ENCODE assay signal across 14 cellular contexts in genomic region chr11:45233804-45234170, GRCh38. TPM values are rescaled to one million over a fixed set of nuclear protein-coding genes. Genes with fewer than 3 reads are reported as not detected.
DNase-seq lines count a peak whose midpoint lies in the region; ATAC-seq and TF ChIP-seq lines count a peak whose summit lies in the region.
"Had no signal": no experiment of that assay in that cellular context is flagged by ENCODE, and none has a peak within 500 bp of the region (broad histone marks: within the 10 kb centered on the region; RNA-seq: fewer than 3 reads in every experiment).

No MANE protein-coding gene starts in this region.

- H3K4me3 ChIP-seq in endodermal cell (ENCODE audit: low read length): no peak overlapping the region
- no peak overlapping the region for H3K4me3 ChIP-seq in tibial artery
- H3K4me3 ChIP-seq: HAP-1, lower lobe of right lung, smooth muscle cell had no signal

- peak; percentile 46; the same call in 1 of the 2 replicates for TF ChIP-seq CTCF in LNCAP (IDR thresholded peaks at IDR 0.05)
- peak; percentile 8 for TF ChIP-seq CTCF in endodermal cell (conservative IDR thresholded peaks at IDR 0.05)
- TF ChIP-seq CTCF in tibial artery (IDR thresholded peaks at IDR 0.05): no peak
- no peak for TF ChIP-seq CTCF in progenitor cell of endocrine pancreas (IDR thresholded peaks at IDR 0.05; ENCODE audit: unreplicated experiment)

- H3K4me1 ChIP-seq in endodermal cell (ENCODE audit: control insufficient read depth, insufficient read depth, low read length) (no peaks in the 10 kb centered on the region), tibial artery (peaks cover 0 to 4% (median 0%) of the 10 kb centered on the region in 4 donors)
- H3K4me1 ChIP-seq: HAP-1, lower lobe of right lung had no signal

- H3K4me3 Mint-ChIP-seq in activated naive CD8-positive, alpha-beta T cell treated with anti-CD3 and anti-CD28 coated beads, Interleukin-2, amount 10 ng/mL, durations not matched to agents 7 days and 5 days: no peak overlapping the region
- no peak overlapping the region for H3K4me3 Mint-ChIP-seq in activated naive CD8-positive, alpha-beta T cell treated with anti-CD3 and anti-CD28 coated beads for 36 hours
- H3K4me3 Mint-ChIP-seq in endodermal cell (no peak overlapping the region), progenitor cell of endocrine pancreas (ENCODE audit: low read depth) (no peak overlapping the region)
- no peak overlapping the region for H3K4me3 Mint-ChIP-seq in activated CD4-positive, alpha-beta T cell treated with anti-CD3 and anti-CD28 coated beads for 36 hours
- H3K4me3 Mint-ChIP-seq: CD4-positive, alpha-beta T cell; effector memory CD8-positive, alpha-beta T cell had no signal

- POLR2A ChIA-PET in activated naive CD8-positive, alpha-beta T cell treated with anti-CD3 and anti-CD28 coated beads, Interleukin-2, amount 10 ng/mL, durations not matched to agents 7 days and 5 days (lab: Charles Lee): no interaction called here
- POLR2A ChIA-PET in activated CD4-positive, alpha-beta T cell treated with anti-CD3 and anti-CD28 coated beads for 36 hours (lab: Charles Lee): no interaction called here

- H3K27ac Mint-ChIP-seq in activated naive CD8-positive, alpha-beta T cell treated with anti-CD3 and anti-CD28 coated beads, Interleukin-2, amount 10 ng/mL, durations not matched to agents 7 days and 5 days: no peak overlapping the region
- H3K27ac Mint-ChIP-seq in activated naive CD8-positive, alpha-beta T cell treated with anti-CD3 and anti-CD28 coated beads for 36 hours: no peak overlapping the region
- H3K27ac Mint-ChIP-seq in endodermal cell (no peak overlapping the region), progenitor cell of endocrine pancreas (no peak overlapping the region)
- no peak overlapping the region for H3K27ac Mint-ChIP-seq in activated CD4-positive, alpha-beta T cell treated with anti-CD3 and anti-CD28 coated beads for 36 hours
- H3K27ac Mint-ChIP-seq: CD4-positive, alpha-beta T cell; effector memory CD8-positive, alpha-beta T cell had no signal

- CTCF ChIA-PET in activated CD4-positive, alpha-beta T cell treated with anti-CD3 and anti-CD28 coated beads for 36 hours (lab: Charles Lee): interaction anchor here (0.5 to 2.1 kb wide), 8 partner anchors 10 to 179 kb away, joined by 3 to 6 read pairs (median 3); no protein-coding TSS in a partner anchor

- no peaks in the 10 kb centered on the region for H3K9me3 Mint-ChIP-seq in activated naive CD8-positive, alpha-beta T cell treated with anti-CD3 and anti-CD28 coated beads, Interleukin-2, amount 10 ng/mL, durations not matched to agents 7 days and 5 days
- H3K9me3 Mint-ChIP-seq in activated naive CD8-positive, alpha-beta T cell treated with anti-CD3 and anti-CD28 coated beads for 36 hours: no peaks in the 10 kb centered on the region
- H3K9me3 Mint-ChIP-seq in endodermal cell (no peaks in the 10 kb centered on the region), progenitor cell of endocrine pancreas (ENCODE audit: low read depth) (no peaks in the 10 kb centered on the region)
- H3K9me3 Mint-ChIP-seq in activated CD4-positive, alpha-beta T cell treated with anti-CD3 and anti-CD28 coated beads for 36 hours (ENCODE audit: low read depth): peaks cover 2% of the 10 kb centered on the region
- H3K9me3 Mint-ChIP-seq: CD4-positive, alpha-beta T cell; effector memory CD8-positive, alpha-beta T cell had no signal

- H3K27me3 Mint-ChIP-seq in activated naive CD8-positive, alpha-beta T cell treated with anti-CD3 and anti-CD28 coated beads, Interleukin-2, amount 10 ng/mL, durations not matched to agents 7 days and 5 days: peaks cover 6% of the 10 kb centered on the region
- peaks cover 14% of the 10 kb centered on the region for H3K27me3 Mint-ChIP-seq in activated naive CD8-positive, alpha-beta T cell treated with anti-CD3 and anti-CD28 coated beads for 36 hours
- peaks cover 18% of the 10 kb centered on the region for H3K27me3 Mint-ChIP-seq in endodermal cell (ENCODE audit: insufficient read depth)
- peaks cover 15% of the 10 kb centered on the region for H3K27me3 Mint-ChIP-seq in activated CD4-positive, alpha-beta T cell treated with anti-CD3 and anti-CD28 coated beads for 36 hours
- H3K27me3 Mint-ChIP-seq in progenitor cell of endocrine pancreas: peaks cover 25% of the 10 kb centered on the region

- H3K9me3 ChIP-seq in endodermal cell (ENCODE audit: control insufficient read depth, low read length): no peaks in the 10 kb centered on the region
- H3K9me3 ChIP-seq in tibial artery: no peaks in the 10 kb centered on the region
- H3K9me3 ChIP-seq: HAP-1, lower lobe of right lung had no signal

- 90 to 98% methylated on average over 7 to 14 of the region's 14 CpGs for WGBS in endodermal cell (ENCODE audit: insufficient coverage in 1 of 2, insufficient read length in 1 of 2), 2 experiments

- H3K27ac ChIP-seq in endodermal cell (ENCODE audit: low read depth, low read length) (no peak overlapping the region), tibial artery (no peak overlapping the region)
- H3K27ac ChIP-seq: lower lobe of right lung had no signal

- H3K36me3 Mint-ChIP-seq in activated naive CD8-positive, alpha-beta T cell treated with anti-CD3 and anti-CD28 coated beads, Interleukin-2, amount 10 ng/mL, durations not matched to agents 7 days and 5 days: no peaks in the 10 kb centered on the region
- H3K36me3 Mint-ChIP-seq in activated naive CD8-positive, alpha-beta T cell treated with anti-CD3 and anti-CD28 coated beads for 36 hours: no peaks in the 10 kb centered on the region
- H3K36me3 Mint-ChIP-seq in endodermal cell (ENCODE audit: low read depth) (no peaks in the 10 kb centered on the region), progenitor cell of endocrine pancreas (ENCODE audit: insufficient read depth) (peaks cover under 1% of the 10 kb centered on the region)
- no peaks in the 10 kb centered on the region for H3K36me3 Mint-ChIP-seq in activated CD4-positive, alpha-beta T cell treated with anti-CD3 and anti-CD28 coated beads for 36 hours (ENCODE audit: low read depth)

- intact Hi-C loops in tibial artery (cut with DNase I; ENCODE audit: low total_unique reads): no loop called here
- intact Hi-C loops in activated CD4-positive, alpha-beta T cell treated with anti-CD3 and anti-CD28 coated beads for 36 hours (cut with DNase I, micrococcal nuclease): loop anchor here in 1 of 2 experiments (1.0 to 5.0 kb wide), 2 partner anchors 49 to 123 kb away; no protein-coding TSS in a partner anchor

- no peak for DNase-seq in activated naive CD8-positive, alpha-beta T cell treated with anti-CD3 and anti-CD28 coated beads, Interleukin-2, amount 10 ng/mL, durations not matched to agents 7 days and 5 days
- no peak for DNase-seq in activated naive CD8-positive, alpha-beta T cell treated with anti-CD3 and anti-CD28 coated beads for 36 hours
- no peak for DNase-seq in endodermal cell
- peak; percentile 14 to 58 for DNase-seq in tibial artery
- DNase-seq in activated CD4-positive, alpha-beta T cell treated with anti-CD3 and anti-CD28 coated beads for 36 hours: no peak
- DNase-seq in progenitor cell of endocrine pancreas (ENCODE audit: low spot score, unreplicated experiment): no peak
- DNase-seq in GM03348 (ENCODE audit: low spot score): no peak
- DNase-seq: DMS79 had no signal

- no peak overlapping the region for H3K9ac ChIP-seq in endodermal cell (ENCODE audit: extremely low read depth, low read length, poor library complexity, severe bottlenecking)

- peaks cover 18% of the 10 kb centered on the region for H3K27me3 ChIP-seq in endodermal cell (ENCODE audit: control insufficient read depth, insufficient read depth, low read length, poor library complexity, severe bottlenecking)
- no peaks in the 10 kb centered on the region for H3K27me3 ChIP-seq in tibial artery

- H3K36me3 ChIP-seq in endodermal cell (ENCODE audit: control insufficient read depth, insufficient read depth, low read length): no peaks in the 10 kb centered on the region
- H3K36me3 ChIP-seq in tibial artery: peaks cover 0 to 5% (median 0%) of the 10 kb centered on the region in 3 donors
- H3K36me3 ChIP-seq: HAP-1, lower lobe of right lung had no signal

- H3K4me1 Mint-ChIP-seq in activated naive CD8-positive, alpha-beta T cell treated with anti-CD3 and anti-CD28 coated beads, Interleukin-2, amount 10 ng/mL, durations not matched to agents 7 days and 5 days: peaks cover 7% of the 10 kb centered on the region
- peaks cover 3% of the 10 kb centered on the region for H3K4me1 Mint-ChIP-seq in activated naive CD8-positive, alpha-beta T cell treated with anti-CD3 and anti-CD28 coated beads for 36 hours
- peaks cover 6% of the 10 kb centered on the region for H3K4me1 Mint-ChIP-seq in endodermal cell
- no peaks in the 10 kb centered on the region for H3K4me1 Mint-ChIP-seq in activated CD4-positive, alpha-beta T cell treated with anti-CD3 and anti-CD28 coated beads for 36 hours
- no peaks in the 10 kb centered on the region for H3K4me1 Mint-ChIP-seq in progenitor cell of endocrine pancreas (ENCODE audit: low read depth)

- peak; percentile 26 for ATAC-seq in activated naive CD8-positive, alpha-beta T cell treated with anti-CD3 and anti-CD28 coated beads, Interleukin-2, amount 10 ng/mL, durations not matched to agents 7 days and 5 days (ENCODE audit: low read depth)
- ATAC-seq in activated CD4-positive, alpha-beta T cell treated with anti-CD3 and anti-CD28 coated beads for 36 hours: no peak

RNA-seq across cellular contexts. Expression of gene SYT13, which starts 52.4 kb away (rescaled TPM):
- not detected for total RNA-seq in activated naive CD8-positive, alpha-beta T cell treated with anti-CD3 and anti-CD28 coated beads, Interleukin-2, amount 10 ng/mL, durations not matched to agents 7 days and 5 days
- not detected for total RNA-seq in activated naive CD8-positive, alpha-beta T cell treated with anti-CD3 and anti-CD28 coated beads for 36 hours
- 1 to 10 TPM; 3.2 to 9.3 TPM for total RNA-seq in endodermal cell
- polyA plus RNA-seq in endodermal cell (2013, experiment 1 of 2): 4.2 TPM
- 3.4 TPM for polyA plus RNA-seq in endodermal cell (2013, experiment 2 of 2)
- total RNA-seq in activated CD4-positive, alpha-beta T cell treated with anti-CD3 and anti-CD28 coated beads for 36 hours: not detected
- total RNA-seq in progenitor cell of endocrine pancreas: 22.9 and 24.5 TPM in 2 replicates
- total RNA-seq: CD4-positive, alpha-beta T cell; lower lobe of right lung had no signal

Comparison
In these comparisons a context has a peak if more than half of its experiments do, and no peak if none do; other contexts are left out.
1. DNase-seq: peak in tibial artery (2 of 2); none in activated naive CD8-positive, alpha-beta T cell treated with anti-CD3 and anti-CD28 coated beads, Interleukin-2, amount 10 ng/mL, durations not matched to agents 7 days and 5 days (single experiment), activated naive CD8-positive, alpha-beta T cell treated with anti-CD3 and anti-CD28 coated beads for 36 hours (single experiment), endodermal cell (single experiment), activated CD4-positive, alpha-beta T cell treated with anti-CD3 and anti-CD28 coated beads for 36 hours (single experiment), progenitor cell of endocrine pancreas (single experiment) and GM03348 (single experiment).
2. CTCF ChIP-seq: peak in LNCAP (single experiment) and endodermal cell (single experiment); none in tibial artery (0 of 2) and progenitor cell of endocrine pancreas (single experiment).
3. RNA of gene SYT13, which starts 52.4 kb away (total RNA-seq): 22.9 to 24.5 TPM in progenitor cell of endocrine pancreas and 3.2 to 9.3 TPM in endodermal cell; not detected in activated naive CD8-positive, alpha-beta T cell treated with anti-CD3 and anti-CD28 coated beads, Interleukin-2, amount 10 ng/mL, durations not matched to agents 7 days and 5 days, not detected in activated naive CD8-positive, alpha-beta T cell treated with anti-CD3 and anti-CD28 coated beads for 36 hours and not detected in activated CD4-positive, alpha-beta T cell treated with anti-CD3 and anti-CD28 coated beads for 36 hours; every median in the first group is over 4 times any median in the second.